In genomic region chr17:28370035-28370743, GRCh38 we compare ENCODE assay signal across 8 cellular contexts. TPM values are rescaled to one million over a fixed set of nuclear protein-coding genes. Genes with fewer than 3 reads are reported as not detected.
DNase-seq lines count a peak whose midpoint lies in the region; ATAC-seq lines count a peak whose summit lies in the region.

Gene VTN, minus strand, starts transcription at chr17:28370307. Its CDS starts 104 bp downstream, at chr17:28370203.

- intact Hi-C loops in CD4-positive, alpha-beta memory T cell (cut with micrococcal nuclease), result no loop called here

- H3K36me3 ChIP-seq in CD4-positive, alpha-beta memory T cell (ENCODE audit: insufficient read depth, low read length), result no peaks in the 10 kb centered on the region

- H3K27me3 ChIP-seq in CD4-positive, alpha-beta memory T cell (ENCODE audit: insufficient read depth, low read length), result no peaks in the 10 kb centered on the region

- POLR2A ChIA-PET in CD4-positive, alpha-beta memory T cell (lab: Charles Lee; ENCODE audit: partially characterized antibody), result interaction anchor here (0.9 to 6.5 kb wide), 4 partner anchors 13 to 31 kb away, joined by 3 to 62 read pairs (median 22); partner anchors contain the start of gene POLDIP2

- peak within 1 kb of the TSS in 1 of 2 donors; percentile 81 for H3K4me3 ChIP-seq in CD4-positive, alpha-beta memory T cell (ENCODE audit: low read length in 2 of 2)
- peak within 1 kb of the TSS; percentile 51 for H3K4me3 ChIP-seq in iPS-18c (ENCODE audit: insufficient read depth, low read depth, low read length)

- no peaks in the 10 kb centered on the region for H3K27me3 Mint-ChIP-seq in CD4-positive, alpha-beta memory T cell
- H3K27me3 Mint-ChIP-seq in activated naive CD8-positive, alpha-beta T cell treated with anti-CD3 and anti-CD28 coated beads, Interleukin-2, amount 50 U/mL, for 24 hours, result no peaks in the 10 kb centered on the region
- no peaks in the 10 kb centered on the region for H3K27me3 Mint-ChIP-seq in stimulated activated naive B cell treated with anti-CD40 and anti-IgM and Interleukin-4, amounts not matched to agents 10 μg/mL and 1 μg/mL and 100 μg/mL, for 72 hours

- H3K4me3 Mint-ChIP-seq in CD4-positive, alpha-beta memory T cell, result peak within 1 kb of the TSS; percentile 91 to 100 (median 96)
- peak within 1 kb of the TSS; percentile 86 for H3K4me3 Mint-ChIP-seq in activated naive CD8-positive, alpha-beta T cell treated with anti-CD3 and anti-CD28 coated beads, Interleukin-2, amount 50 U/mL, for 24 hours
- H3K4me3 Mint-ChIP-seq in stimulated activated naive B cell treated with anti-CD40 and anti-IgM and Interleukin-4, amounts not matched to agents 10 μg/mL and 1 μg/mL and 100 μg/mL, for 72 hours, result peak within 1 kb of the TSS; percentile 96

- H3K27ac Mint-ChIP-seq in CD4-positive, alpha-beta memory T cell, result peak within 1 kb of the TSS; percentile 88 to 99 (median 97)
- H3K27ac Mint-ChIP-seq in activated naive CD8-positive, alpha-beta T cell treated with anti-CD3 and anti-CD28 coated beads, Interleukin-2, amount 50 U/mL, for 24 hours, result peak within 1 kb of the TSS; percentile 77
- peak within 1 kb of the TSS; percentile 94 for H3K27ac Mint-ChIP-seq in stimulated activated naive B cell treated with anti-CD40 and anti-IgM and Interleukin-4, amounts not matched to agents 10 μg/mL and 1 μg/mL and 100 μg/mL, for 72 hours

- H3K4me1 Mint-ChIP-seq in CD4-positive, alpha-beta memory T cell, result peaks cover 13 to 29% (median 17%) of the 10 kb centered on the region in 4 donors
- H3K4me1 Mint-ChIP-seq in activated naive CD8-positive, alpha-beta T cell treated with anti-CD3 and anti-CD28 coated beads, Interleukin-2, amount 50 U/mL, for 24 hours, result peaks cover 20% of the 10 kb centered on the region
- peaks cover 24 to 39% of the 10 kb centered on the region in 2 donors for H3K4me1 Mint-ChIP-seq in stimulated activated naive B cell treated with anti-CD40 and anti-IgM and Interleukin-4, amounts not matched to agents 10 μg/mL and 1 μg/mL and 100 μg/mL, for 72 hours

- H3K4me1 ChIP-seq in CD4-positive, alpha-beta memory T cell (ENCODE audit: insufficient read depth, low read length), result peaks cover 14% of the 10 kb centered on the region

- no peak for DNase-seq in CD4-positive, alpha-beta memory T cell
- DNase-seq in M059J (ENCODE audit: low read depth) (peak; percentile 46), ureter (ENCODE audit: low spot score) (no peak), AG08395 (ENCODE audit: low spot score) (no peak)
- DNase-seq in activated naive CD8-positive, alpha-beta T cell treated with anti-CD3 and anti-CD28 coated beads, Interleukin-2, amount 50 U/mL, for 24 hours, result no peak
- DNase-seq in stimulated activated naive B cell treated with anti-CD40 and anti-IgM and Interleukin-4, amounts not matched to agents 10 μg/mL and 1 μg/mL and 100 μg/mL, for 72 hours, result no peak

- H3K9me3 ChIP-seq in CD4-positive, alpha-beta memory T cell (ENCODE audit: control insufficient read depth in 1 of 2, low read length in 2 of 2), result no peaks in the 10 kb centered on the region
- H3K9me3 ChIP-seq in iPS-18c (ENCODE audit: control insufficient read depth, insufficient read depth, low read length), result peaks cover 2% of the 10 kb centered on the region

- peak within 1 kb of the TSS; percentile 85 for H3K27ac ChIP-seq in CD4-positive, alpha-beta memory T cell (ENCODE audit: low read depth, low read length)

- no peak for ATAC-seq in activated naive CD8-positive, alpha-beta T cell treated with anti-CD3 and anti-CD28 coated beads, Interleukin-2, amount 50 U/mL, for 24 hours
- no peak for ATAC-seq in stimulated activated naive B cell treated with anti-CD40 and anti-IgM and Interleukin-4, amounts not matched to agents 10 μg/mL and 1 μg/mL and 100 μg/mL, for 72 hours (replicated peaks)
- no peak for ATAC-seq in GM18907 (IDR thresholded peaks at IDR 0.05; ENCODE audit: unreplicated experiment)

- H3K9me3 Mint-ChIP-seq in CD4-positive, alpha-beta memory T cell, result no peaks in the 10 kb centered on the region
- no peaks in the 10 kb centered on the region for H3K9me3 Mint-ChIP-seq in activated naive CD8-positive, alpha-beta T cell treated with anti-CD3 and anti-CD28 coated beads, Interleukin-2, amount 50 U/mL, for 24 hours
- H3K9me3 Mint-ChIP-seq in stimulated activated naive B cell treated with anti-CD40 and anti-IgM and Interleukin-4, amounts not matched to agents 10 μg/mL and 1 μg/mL and 100 μg/mL, for 72 hours, result no peaks in the 10 kb centered on the region

- CTCF ChIA-PET in CD4-positive, alpha-beta memory T cell (lab: Charles Lee; ENCODE audit: partially characterized antibody), result interaction anchor here (0.6 to 2.3 kb wide), 6 partner anchors 9 to 47 kb away, joined by 3 to 6 read pairs (median 3); no protein-coding TSS in a partner anchor

- peaks cover 3% of the 10 kb centered on the region in 2 donors for H3K36me3 Mint-ChIP-seq in CD4-positive, alpha-beta memory T cell
- peaks cover 13% of the 10 kb centered on the region for H3K36me3 Mint-ChIP-seq in activated naive CD8-positive, alpha-beta T cell treated with anti-CD3 and anti-CD28 coated beads, Interleukin-2, amount 50 U/mL, for 24 hours (ENCODE audit: low read depth)
- H3K36me3 Mint-ChIP-seq in stimulated activated naive B cell treated with anti-CD40 and anti-IgM and Interleukin-4, amounts not matched to agents 10 μg/mL and 1 μg/mL and 100 μg/mL, for 72 hours, result peaks cover 7 to 18% of the 10 kb centered on the region in 2 donors

RNA-seq across cellular contexts. Expression of gene VTN, which starts in this region (rescaled TPM):
- total RNA-seq in CD4-positive, alpha-beta memory T cell, result under 1 TPM in 1 of 2 experiments, not detected in 1; 0.28 TPM
- polyA plus RNA-seq in CD4-positive, alpha-beta memory T cell, result not detected
- not detected in 2 replicates for total RNA-seq in M059J (2014; rRNA removed; shearing (Covaris generic))
- 1.0 TPM for total RNA-seq in ureter

Comparison
In these comparisons a context has a peak if more than half of its experiments do, and no peak if none do; other contexts are left out.
1. Peak in DNase-seq in M059J; RNA of the gene not detected or under 1 TPM.